1 cellular context compared by ENCODE assay signal in the genomic region with DNA sequence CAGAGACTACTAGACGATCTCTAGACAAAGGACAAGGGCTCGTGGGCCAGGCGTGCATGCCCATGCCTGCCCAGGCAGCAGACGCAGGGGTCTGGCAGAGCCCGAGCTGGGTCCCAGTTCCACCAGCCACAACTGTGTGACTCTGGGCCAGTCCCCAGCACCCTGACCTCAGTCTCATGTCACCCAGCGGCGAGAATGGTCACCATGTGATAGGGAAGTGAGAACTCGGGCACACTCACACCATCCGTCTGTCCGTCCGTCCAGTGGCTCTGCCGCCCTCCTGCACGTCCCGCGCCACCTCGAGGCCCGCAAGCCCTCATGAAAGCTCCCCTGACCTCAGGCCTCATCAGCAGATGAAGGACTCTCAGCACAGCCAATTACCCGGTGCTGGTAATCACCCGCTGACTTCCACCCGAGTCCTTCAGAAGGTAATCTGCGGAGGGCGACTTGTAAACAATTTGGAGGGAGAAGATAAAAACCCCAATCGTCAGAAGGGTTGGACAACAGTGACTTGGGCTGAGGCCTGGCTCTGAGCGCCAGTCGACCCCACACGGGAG.
TF ChIP-seq lines count a peak whose summit lies in the region.

No MANE protein-coding gene starts in this region.

TF ChIP-seq in HepG2, 621 proteins besides CTCF, POLR2A, EP300 and RAD21:
- TF ChIP-seq, protein P1, sequence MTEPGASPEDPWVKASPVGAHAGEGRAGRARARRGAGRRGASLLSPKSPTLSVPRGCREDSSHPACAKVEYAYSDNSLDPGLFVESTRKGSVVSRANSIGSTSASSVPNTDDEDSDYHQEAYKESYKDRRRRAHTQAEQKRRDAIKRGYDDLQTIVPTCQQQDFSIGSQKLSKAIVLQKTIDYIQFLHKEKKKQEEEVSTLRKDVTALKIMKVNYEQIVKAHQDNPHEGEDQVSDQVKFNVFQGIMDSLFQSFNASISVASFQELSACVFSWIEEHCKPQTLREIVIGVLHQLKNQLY (CRISPR knock-in tag; IDR thresholded peaks at IDR 0.05) = no peak
- no peak for TF ChIP-seq ZSCAN30 (CRISPR knock-in tag; IDR thresholded peaks at IDR 0.05)
- TF ChIP-seq, protein P2, sequence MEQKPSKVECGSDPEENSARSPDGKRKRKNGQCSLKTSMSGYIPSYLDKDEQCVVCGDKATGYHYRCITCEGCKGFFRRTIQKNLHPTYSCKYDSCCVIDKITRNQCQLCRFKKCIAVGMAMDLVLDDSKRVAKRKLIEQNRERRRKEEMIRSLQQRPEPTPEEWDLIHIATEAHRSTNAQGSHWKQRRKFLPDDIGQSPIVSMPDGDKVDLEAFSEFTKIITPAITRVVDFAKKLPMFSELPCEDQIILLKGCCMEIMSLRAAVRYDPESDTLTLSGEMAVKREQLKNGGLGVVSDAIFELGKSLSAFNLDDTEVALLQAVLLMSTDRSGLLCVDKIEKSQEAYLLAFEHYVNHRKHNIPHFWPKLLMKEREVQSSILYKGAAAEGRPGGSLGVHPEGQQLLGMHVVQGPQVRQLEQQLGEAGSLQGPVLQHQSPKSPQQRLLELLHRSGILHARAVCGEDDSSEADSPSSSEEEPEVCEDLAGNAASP (CRISPR knock-in tag; IDR thresholded peaks at IDR 0.05; ENCODE audit: borderline replicate concordance) = no peak
- TF ChIP-seq ZNF331 (CRISPR knock-in tag; IDR thresholded peaks at IDR 0.05) = no peak
- TF ChIP-seq ZFY (CRISPR knock-in tag; IDR thresholded peaks at IDR 0.05) = no peak
- TF ChIP-seq ZNF670 (CRISPR knock-in tag; IDR thresholded peaks at IDR 0.05; ENCODE audit: borderline replicate concordance) = no peak
- TF ChIP-seq, protein P3, sequence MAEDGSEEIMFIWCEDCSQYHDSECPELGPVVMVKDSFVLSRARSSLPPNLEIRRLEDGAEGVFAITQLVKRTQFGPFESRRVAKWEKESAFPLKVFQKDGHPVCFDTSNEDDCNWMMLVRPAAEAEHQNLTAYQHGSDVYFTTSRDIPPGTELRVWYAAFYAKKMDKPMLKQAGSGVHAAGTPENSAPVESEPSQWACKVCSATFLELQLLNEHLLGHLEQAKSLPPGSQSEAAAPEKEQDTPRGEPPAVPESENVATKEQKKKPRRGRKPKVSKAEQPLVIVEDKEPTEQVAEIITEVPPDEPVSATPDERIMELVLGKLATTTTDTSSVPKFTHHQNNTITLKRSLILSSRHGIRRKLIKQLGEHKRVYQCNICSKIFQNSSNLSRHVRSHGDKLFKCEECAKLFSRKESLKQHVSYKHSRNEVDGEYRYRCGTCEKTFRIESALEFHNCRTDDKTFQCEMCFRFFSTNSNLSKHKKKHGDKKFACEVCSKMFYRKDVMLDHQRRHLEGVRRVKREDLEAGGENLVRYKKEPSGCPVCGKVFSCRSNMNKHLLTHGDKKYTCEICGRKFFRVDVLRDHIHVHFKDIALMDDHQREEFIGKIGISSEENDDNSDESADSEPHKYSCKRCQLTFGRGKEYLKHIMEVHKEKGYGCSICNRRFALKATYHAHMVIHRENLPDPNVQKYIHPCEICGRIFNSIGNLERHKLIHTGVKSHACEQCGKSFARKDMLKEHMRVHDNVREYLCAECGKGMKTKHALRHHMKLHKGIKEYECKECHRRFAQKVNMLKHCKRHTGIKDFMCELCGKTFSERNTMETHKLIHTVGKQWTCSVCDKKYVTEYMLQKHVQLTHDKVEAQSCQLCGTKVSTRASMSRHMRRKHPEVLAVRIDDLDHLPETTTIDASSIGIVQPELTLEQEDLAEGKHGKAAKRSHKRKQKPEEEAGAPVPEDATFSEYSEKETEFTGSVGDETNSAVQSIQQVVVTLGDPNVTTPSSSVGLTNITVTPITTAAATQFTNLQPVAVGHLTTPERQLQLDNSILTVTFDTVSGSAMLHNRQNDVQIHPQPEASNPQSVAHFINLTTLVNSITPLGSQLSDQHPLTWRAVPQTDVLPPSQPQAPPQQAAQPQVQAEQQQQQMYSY (CRISPR knock-in tag; IDR thresholded peaks at IDR 0.05) = no peak
- TF ChIP-seq, protein P4, sequence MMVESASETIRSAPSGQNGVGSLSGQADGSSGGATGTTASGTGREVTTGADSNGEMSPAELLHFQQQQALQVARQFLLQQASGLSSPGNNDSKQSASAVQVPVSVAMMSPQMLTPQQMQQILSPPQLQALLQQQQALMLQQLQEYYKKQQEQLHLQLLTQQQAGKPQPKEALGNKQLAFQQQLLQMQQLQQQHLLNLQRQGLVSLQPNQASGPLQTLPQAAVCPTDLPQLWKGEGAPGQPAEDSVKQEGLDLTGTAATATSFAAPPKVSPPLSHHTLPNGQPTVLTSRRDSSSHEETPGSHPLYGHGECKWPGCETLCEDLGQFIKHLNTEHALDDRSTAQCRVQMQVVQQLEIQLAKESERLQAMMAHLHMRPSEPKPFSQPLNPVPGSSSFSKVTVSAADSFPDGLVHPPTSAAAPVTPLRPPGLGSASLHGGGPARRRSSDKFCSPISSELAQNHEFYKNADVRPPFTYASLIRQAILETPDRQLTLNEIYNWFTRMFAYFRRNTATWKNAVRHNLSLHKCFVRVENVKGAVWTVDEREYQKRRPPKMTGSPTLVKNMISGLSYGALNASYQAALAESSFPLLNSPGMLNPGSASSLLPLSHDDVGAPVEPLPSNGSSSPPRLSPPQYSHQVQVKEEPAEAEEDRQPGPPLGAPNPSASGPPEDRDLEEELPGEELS (CRISPR knock-in tag; IDR thresholded peaks at IDR 0.05) = no peak
- TF ChIP-seq ZNF674 (CRISPR knock-in tag; IDR thresholded peaks at IDR 0.05; ENCODE audit: low read depth) = no peak
- no peak for TF ChIP-seq RARA (CRISPR knock-in tag; IDR thresholded peaks at IDR 0.05)
